Comparison of ENCODE assay signal across 1 cellular context in the genomic region with DNA sequence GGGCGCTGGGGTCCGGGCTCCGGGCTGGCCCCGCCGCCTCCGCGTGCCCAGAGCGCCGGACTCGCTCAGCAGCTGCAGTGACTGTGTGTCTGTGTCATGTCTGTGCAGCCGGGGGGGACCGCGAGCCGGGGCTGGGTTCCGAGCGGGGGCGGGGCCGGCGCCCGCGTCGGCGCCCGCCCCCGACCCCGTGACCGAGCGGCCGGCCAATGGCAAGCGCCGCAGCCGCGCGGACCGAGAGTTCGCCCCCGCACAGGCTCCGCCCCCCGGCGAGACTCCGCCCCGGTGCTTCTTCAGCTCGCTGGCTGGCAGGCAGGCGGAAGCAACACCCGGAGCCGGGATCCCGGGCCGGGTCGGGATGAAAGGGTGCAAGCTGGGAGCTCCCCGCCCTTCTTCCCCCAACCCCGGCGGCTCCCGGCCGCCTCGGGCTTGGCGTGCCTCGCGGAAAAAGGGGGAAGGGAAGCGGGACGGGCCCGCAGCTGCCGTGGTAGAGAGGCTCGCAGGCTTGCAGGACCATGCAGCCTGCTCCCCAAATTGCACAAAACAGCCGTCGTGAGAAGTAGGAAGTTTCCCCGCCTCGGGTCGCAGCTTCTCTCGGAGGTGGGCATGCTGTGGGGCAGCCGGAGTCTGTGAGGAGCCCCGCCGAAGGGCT.
TF ChIP-seq lines count a peak whose summit lies in the region.

No MANE protein-coding gene starts in this region.

TF ChIP-seq in HepG2, 621 proteins besides CTCF, POLR2A, EP300 and RAD21 (continued from another document):
- TF ChIP-seq, protein P1, sequence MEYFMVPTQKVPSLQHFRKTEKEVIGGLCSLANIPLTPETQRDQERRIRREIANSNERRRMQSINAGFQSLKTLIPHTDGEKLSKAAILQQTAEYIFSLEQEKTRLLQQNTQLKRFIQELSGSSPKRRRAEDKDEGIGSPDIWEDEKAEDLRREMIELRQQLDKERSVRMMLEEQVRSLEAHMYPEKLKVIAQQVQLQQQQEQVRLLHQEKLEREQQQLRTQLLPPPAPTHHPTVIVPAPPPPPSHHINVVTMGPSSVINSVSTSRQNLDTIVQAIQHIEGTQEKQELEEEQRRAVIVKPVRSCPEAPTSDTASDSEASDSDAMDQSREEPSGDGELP (IDR thresholded peaks at IDR 0.05; ENCODE audit: borderline replicate concordance, low read depth) = 0 out of 2 replicates have a peak, but pooled peaks have one; percentile 7
- TF ChIP-seq, protein P2, sequence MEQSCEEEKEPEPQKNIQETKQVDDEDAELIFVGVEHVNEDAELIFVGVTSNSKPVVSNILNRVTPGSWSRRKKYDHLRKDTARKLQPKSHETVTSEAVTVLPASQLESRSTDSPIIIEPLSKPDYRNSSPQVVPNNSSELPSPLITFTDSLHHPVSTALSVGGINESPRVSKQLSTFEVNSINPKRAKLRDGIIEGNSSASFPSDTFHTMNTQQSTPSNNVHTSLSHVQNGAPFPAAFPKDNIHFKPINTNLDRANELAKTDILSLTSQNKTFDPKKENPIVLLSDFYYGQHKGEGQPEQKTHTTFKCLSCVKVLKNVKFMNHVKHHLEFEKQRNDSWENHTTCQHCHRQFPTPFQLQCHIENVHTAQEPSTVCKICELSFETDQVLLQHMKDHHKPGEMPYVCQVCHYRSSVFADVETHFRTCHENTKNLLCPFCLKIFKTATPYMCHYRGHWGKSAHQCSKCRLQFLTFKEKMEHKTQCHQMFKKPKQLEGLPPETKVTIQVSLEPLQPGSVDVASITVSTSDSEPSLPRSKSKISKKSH (CRISPR knock-in tag; IDR thresholded peaks at IDR 0.05; ENCODE audit: borderline replicate concordance) = no peak
- TF ChIP-seq HIVEP1 (CRISPR knock-in tag; IDR thresholded peaks at IDR 0.05) = no peak
- no peak for TF ChIP-seq MEF2D (CRISPR knock-in tag; IDR thresholded peaks at IDR 0.05)
- peak; percentile 73; the same call in 1 of the 3 replicates for TF ChIP-seq MXI1 (IDR thresholded peaks at IDR 0.05; ENCODE audit: borderline replicate concordance, low read depth, low read length)
- TF ChIP-seq ATRX (CRISPR knock-in tag; IDR thresholded peaks at IDR 0.05; ENCODE audit: borderline replicate concordance) = no peak
- TF ChIP-seq, protein P3, sequence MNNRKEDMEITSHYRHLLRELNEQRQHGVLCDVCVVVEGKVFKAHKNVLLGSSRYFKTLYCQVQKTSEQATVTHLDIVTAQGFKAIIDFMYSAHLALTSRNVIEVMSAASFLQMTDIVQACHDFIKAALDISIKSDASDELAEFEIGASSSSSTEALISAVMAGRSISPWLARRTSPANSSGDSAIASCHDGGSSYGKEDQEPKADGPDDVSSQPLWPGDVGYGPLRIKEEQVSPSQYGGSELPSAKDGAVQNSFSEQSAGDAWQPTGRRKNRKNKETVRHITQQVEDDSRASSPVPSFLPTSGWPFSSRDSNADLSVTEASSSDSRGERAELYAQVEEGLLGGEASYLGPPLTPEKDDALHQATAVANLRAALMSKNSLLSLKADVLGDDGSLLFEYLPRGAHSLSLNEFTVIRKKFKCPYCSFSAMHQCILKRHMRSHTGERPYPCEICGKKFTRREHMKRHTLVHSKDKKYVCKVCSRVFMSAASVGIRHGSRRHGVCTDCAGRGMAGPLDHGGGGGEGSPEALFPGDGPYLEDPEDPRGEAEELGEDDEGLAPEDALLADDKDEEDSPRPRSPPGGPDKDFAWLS (CRISPR knock-in tag; IDR thresholded peaks at IDR 0.05; ENCODE audit: borderline replicate concordance) = no peak
- peak; percentile 72 for TF ChIP-seq SAP130 (CRISPR knock-in tag; IDR thresholded peaks at IDR 0.05; ENCODE audit: low read depth)
- TF ChIP-seq YEATS2 (CRISPR knock-in tag; IDR thresholded peaks at IDR 0.05; ENCODE audit: borderline replicate concordance) = no peak
- no peak for TF ChIP-seq MBNL3 (CRISPR knock-in tag; conservative IDR thresholded peaks at IDR 0.05)
- TF ChIP-seq SALL2 (CRISPR knock-in tag; IDR thresholded peaks at IDR 0.05) = 0 out of 2 replicates have a peak, but pooled peaks have one; percentile 28
- TF ChIP-seq, protein P4, sequence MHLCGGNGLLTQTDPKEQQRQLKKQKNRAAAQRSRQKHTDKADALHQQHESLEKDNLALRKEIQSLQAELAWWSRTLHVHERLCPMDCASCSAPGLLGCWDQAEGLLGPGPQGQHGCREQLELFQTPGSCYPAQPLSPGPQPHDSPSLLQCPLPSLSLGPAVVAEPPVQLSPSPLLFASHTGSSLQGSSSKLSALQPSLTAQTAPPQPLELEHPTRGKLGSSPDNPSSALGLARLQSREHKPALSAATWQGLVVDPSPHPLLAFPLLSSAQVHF (CRISPR knock-in tag; IDR thresholded peaks at IDR 0.05) = 0 out of 2 replicates have a peak, but pooled peaks have one; percentile 52
- peak; percentile 15; the same call in 1 of the 2 replicates for TF ChIP-seq ATF7-NPFF (CRISPR knock-in tag; IDR thresholded peaks at IDR 0.05; ENCODE audit: low read depth)
- 0 out of 2 replicates have a peak, but pooled peaks have one; percentile 35 for TF ChIP-seq PCBP1 (IDR thresholded peaks at IDR 0.05; ENCODE audit: borderline replicate concordance, low read depth, low read length)
- TF ChIP-seq ZSCAN12 (CRISPR knock-in tag; IDR thresholded peaks at IDR 0.05) = 0 out of 2 replicates have a peak, but pooled peaks have one; percentile 38
- TF ChIP-seq ZNF772 (CRISPR knock-in tag; IDR thresholded peaks at IDR 0.05) = peak; percentile 64; the same call in 1 of the 2 replicates
- peak; percentile 41 for TF ChIP-seq SALL1 (CRISPR knock-in tag; IDR thresholded peaks at IDR 0.05)
- TF ChIP-seq TBX2 (CRISPR knock-in tag; IDR thresholded peaks at IDR 0.05; ENCODE audit: borderline replicate concordance) = peak; percentile 54; the same call in 1 of the 2 replicates
- TF ChIP-seq, protein P5, sequence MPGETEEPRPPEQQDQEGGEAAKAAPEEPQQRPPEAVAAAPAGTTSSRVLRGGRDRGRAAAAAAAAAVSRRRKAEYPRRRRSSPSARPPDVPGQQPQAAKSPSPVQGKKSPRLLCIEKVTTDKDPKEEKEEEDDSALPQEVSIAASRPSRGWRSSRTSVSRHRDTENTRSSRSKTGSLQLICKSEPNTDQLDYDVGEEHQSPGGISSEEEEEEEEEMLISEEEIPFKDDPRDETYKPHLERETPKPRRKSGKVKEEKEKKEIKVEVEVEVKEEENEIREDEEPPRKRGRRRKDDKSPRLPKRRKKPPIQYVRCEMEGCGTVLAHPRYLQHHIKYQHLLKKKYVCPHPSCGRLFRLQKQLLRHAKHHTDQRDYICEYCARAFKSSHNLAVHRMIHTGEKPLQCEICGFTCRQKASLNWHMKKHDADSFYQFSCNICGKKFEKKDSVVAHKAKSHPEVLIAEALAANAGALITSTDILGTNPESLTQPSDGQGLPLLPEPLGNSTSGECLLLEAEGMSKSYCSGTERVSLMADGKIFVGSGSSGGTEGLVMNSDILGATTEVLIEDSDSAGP (CRISPR knock-in tag; IDR thresholded peaks at IDR 0.05; ENCODE audit: borderline replicate concordance) = peak; percentile 28; the same call in 1 of the 2 replicates
- TF ChIP-seq HNF4A (CRISPR knock-in tag; IDR thresholded peaks at IDR 0.05) = 0 out of 2 replicates have a peak, but pooled peaks have one; percentile 5
- no peak for TF ChIP-seq NCOA1 (CRISPR knock-in tag; IDR thresholded peaks at IDR 0.05)
- TF ChIP-seq, protein P6, sequence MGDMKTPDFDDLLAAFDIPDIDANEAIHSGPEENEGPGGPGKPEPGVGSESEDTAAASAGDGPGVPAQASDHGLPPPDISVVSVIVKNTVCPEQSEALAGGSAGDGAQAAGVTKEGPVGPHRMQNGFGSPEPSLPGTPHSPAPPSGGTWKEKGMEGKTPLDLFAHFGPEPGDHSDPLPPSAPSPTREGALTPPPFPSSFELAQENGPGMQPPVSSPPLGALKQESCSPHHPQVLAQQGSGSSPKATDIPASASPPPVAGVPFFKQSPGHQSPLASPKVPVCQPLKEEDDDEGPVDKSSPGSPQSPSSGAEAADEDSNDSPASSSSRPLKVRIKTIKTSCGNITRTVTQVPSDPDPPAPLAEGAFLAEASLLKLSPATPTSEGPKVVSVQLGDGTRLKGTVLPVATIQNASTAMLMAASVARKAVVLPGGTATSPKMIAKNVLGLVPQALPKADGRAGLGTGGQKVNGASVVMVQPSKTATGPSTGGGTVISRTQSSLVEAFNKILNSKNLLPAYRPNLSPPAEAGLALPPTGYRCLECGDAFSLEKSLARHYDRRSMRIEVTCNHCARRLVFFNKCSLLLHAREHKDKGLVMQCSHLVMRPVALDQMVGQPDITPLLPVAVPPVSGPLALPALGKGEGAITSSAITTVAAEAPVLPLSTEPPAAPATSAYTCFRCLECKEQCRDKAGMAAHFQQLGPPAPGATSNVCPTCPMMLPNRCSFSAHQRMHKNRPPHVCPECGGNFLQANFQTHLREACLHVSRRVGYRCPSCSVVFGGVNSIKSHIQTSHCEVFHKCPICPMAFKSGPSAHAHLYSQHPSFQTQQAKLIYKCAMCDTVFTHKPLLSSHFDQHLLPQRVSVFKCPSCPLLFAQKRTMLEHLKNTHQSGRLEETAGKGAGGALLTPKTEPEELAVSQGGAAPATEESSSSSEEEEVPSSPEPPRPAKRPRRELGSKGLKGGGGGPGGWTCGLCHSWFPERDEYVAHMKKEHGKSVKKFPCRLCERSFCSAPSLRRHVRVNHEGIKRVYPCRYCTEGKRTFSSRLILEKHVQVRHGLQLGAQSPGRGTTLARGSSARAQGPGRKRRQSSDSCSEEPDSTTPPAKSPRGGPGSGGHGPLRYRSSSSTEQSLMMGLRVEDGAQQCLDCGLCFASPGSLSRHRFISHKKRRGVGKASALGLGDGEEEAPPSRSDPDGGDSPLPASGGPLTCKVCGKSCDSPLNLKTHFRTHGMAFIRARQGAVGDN (CRISPR knock-in tag; IDR thresholded peaks at IDR 0.05) = peak; percentile 71
- TF ChIP-seq, protein P7, sequence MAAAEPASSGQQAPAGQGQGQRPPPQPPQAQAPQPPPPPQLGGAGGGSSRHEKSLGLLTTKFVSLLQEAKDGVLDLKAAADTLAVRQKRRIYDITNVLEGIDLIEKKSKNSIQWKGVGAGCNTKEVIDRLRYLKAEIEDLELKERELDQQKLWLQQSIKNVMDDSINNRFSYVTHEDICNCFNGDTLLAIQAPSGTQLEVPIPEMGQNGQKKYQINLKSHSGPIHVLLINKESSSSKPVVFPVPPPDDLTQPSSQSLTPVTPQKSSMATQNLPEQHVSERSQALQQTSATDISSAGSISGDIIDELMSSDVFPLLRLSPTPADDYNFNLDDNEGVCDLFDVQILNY (CRISPR knock-in tag; conservative IDR thresholded peaks at IDR 0.05) = no peak
- peak; percentile 40; the same call in 1 of the 2 replicates for TF ChIP-seq RFXAP (CRISPR knock-in tag; IDR thresholded peaks at IDR 0.05; ENCODE audit: borderline replicate concordance)
- TF ChIP-seq SRY (CRISPR knock-in tag; IDR thresholded peaks at IDR 0.05) = peak; percentile 30; the same call in 1 of the 2 replicates
- peak; percentile 35 for TF ChIP-seq MED8 (CRISPR knock-in tag; IDR thresholded peaks at IDR 0.05; ENCODE audit: insufficient replicate concordance)
- peak; percentile 46; the same call in 1 of the 2 replicates for TF ChIP-seq HOXA3 (CRISPR knock-in tag; IDR thresholded peaks at IDR 0.05)
- peak; percentile 52; the same call in 1 of the 2 replicates for TF ChIP-seq ZSCAN31 (CRISPR knock-in tag; IDR thresholded peaks at IDR 0.05; ENCODE audit: low read depth)
- no peak for TF ChIP-seq SP1 (IDR thresholded peaks at IDR 0.05)
- peak; percentile 71 for TF ChIP-seq SP1 (CRISPR knock-in tag; IDR thresholded peaks at IDR 0.05)
- TF ChIP-seq ARNT2 (CRISPR knock-in tag; IDR thresholded peaks at IDR 0.05; ENCODE audit: low read depth) = peak; percentile 40; the same call in 1 of the 2 replicates
- TF ChIP-seq POLR2AphosphoS2 (IDR thresholded peaks at IDR 0.05; ENCODE audit: low read depth, low read length) = no peak
- TF ChIP-seq, protein P8, sequence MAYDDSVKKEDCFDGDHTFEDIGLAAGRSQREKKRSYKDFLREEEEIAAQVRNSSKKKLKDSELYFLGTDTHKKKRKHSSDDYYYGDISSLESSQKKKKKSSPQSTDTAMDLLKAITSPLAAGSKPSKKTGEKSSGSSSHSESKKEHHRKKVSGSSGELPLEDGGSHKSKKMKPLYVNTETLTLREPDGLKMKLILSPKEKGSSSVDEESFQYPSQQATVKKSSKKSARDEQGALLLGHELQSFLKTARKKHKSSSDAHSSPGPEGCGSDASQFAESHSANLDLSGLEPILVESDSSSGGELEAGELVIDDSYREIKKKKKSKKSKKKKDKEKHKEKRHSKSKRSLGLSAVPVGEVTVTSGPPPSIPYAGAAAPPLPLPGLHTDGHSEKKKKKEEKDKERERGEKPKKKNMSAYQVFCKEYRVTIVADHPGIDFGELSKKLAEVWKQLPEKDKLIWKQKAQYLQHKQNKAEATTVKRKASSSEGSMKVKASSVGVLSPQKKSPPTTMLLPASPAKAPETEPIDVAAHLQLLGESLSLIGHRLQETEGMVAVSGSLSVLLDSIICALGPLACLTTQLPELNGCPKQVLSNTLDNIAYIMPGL (CRISPR knock-in tag; IDR thresholded peaks at IDR 0.05; ENCODE audit: borderline replicate concordance in 1 of 2, low read depth in 1 of 2) = peak in 1 of 2 experiments; percentile 20; a peak in 3 of 4 replicates
- TF ChIP-seq RBFOX2 (IDR thresholded peaks at IDR 0.05; ENCODE audit: low read depth, low read length) = peak; percentile 60
- peak; percentile 44 for TF ChIP-seq NFYC (CRISPR knock-in tag; IDR thresholded peaks at IDR 0.05)
- no peak for TF ChIP-seq MTA1 (CRISPR knock-in tag; IDR thresholded peaks at IDR 0.05; ENCODE audit: borderline replicate concordance)
- TF ChIP-seq HNRNPL (IDR thresholded peaks at IDR 0.05; ENCODE audit: low read depth, low read length) = 0 out of 2 replicates have a peak, but pooled peaks have one; percentile 19
- TF ChIP-seq, protein P9, sequence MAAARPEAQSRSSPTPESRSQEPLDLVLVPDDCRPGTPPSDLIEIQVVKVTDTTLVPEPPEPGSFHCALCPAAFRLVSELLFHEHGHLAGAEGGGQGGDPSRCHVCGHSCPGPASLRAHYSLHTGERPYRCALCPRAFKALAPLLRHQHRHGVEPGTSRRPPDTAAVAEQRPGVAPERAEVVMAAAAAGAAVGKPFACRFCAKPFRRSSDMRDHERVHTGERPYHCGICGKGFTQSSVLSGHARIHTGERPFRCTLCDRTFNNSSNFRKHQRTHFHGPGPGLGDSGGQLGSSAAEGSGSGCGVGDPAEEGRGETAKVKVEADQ (CRISPR knock-in tag; IDR thresholded peaks at IDR 0.05; ENCODE audit: borderline replicate concordance) = no peak
- TF ChIP-seq FOXK1 (CRISPR knock-in tag; IDR thresholded peaks at IDR 0.05; ENCODE audit: borderline replicate concordance, low read depth) = peak; percentile 49; the same call in 1 of the 2 replicates
- TF ChIP-seq MLLT10 (CRISPR knock-in tag; IDR thresholded peaks at IDR 0.05) = no peak
- TF ChIP-seq POLR2AphosphoS5 (IDR thresholded peaks at IDR 0.05; ENCODE audit: low read depth, low read length) = peak; percentile 54
- peak; percentile 30; the same call in 1 of the 2 replicates for TF ChIP-seq KLF12 (CRISPR knock-in tag; IDR thresholded peaks at IDR 0.05; ENCODE audit: borderline replicate concordance)
- TF ChIP-seq, protein P10, sequence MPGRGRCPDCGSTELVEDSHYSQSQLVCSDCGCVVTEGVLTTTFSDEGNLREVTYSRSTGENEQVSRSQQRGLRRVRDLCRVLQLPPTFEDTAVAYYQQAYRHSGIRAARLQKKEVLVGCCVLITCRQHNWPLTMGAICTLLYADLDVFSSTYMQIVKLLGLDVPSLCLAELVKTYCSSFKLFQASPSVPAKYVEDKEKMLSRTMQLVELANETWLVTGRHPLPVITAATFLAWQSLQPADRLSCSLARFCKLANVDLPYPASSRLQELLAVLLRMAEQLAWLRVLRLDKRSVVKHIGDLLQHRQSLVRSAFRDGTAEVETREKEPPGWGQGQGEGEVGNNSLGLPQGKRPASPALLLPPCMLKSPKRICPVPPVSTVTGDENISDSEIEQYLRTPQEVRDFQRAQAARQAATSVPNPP (CRISPR knock-in tag; IDR thresholded peaks at IDR 0.05) = 0 out of 2 replicates have a peak, but pooled peaks have one; percentile 26
- TF ChIP-seq ZNF883 (CRISPR knock-in tag; IDR thresholded peaks at IDR 0.05; ENCODE audit: not compliant biosample characterization) = no peak
- peak; percentile 90 for TF ChIP-seq SP4 (CRISPR knock-in tag; IDR thresholded peaks at IDR 0.05)
